In the genomic region with DNA sequence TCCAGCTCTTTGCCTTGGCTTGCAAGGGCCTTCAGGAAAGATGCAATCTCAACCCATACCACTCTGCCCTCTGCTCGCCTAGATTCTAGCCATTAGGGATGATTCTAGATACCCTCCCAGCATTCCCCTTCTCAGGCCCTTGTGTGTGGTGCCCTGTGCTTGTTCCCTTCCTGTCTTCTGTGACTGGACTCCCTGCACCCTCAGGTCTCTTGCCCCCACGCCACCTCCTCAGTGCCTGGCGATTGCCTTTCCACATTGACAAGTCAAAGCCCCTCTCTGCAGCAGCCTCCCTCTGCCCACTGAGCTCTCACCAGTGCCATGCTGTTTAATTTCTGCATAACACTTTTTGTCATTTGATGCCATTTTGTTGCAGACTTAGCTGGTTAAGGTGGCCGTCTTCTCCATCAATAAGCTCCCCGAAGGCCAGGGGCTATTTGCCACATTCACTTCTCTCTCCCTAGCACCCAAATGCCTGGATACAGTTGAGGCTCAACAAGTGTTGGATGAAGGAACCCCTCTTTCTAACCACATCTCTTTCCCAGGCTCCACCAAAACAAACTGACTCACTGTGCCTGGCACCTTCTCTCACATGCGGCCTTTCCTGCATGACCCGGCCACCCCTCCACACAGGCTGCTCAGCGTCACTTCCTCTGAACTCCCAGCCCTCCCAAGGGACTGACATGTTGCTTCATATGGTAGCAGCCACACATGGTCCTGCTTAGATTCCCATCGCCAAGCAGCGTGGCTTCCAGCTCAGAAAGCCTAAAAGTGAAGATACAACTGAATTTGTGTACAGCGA, we compare ENCODE assay signal across 11 cellular contexts. TPM values are rescaled to one million over a fixed set of nuclear protein-coding genes. Genes with fewer than 3 reads are reported as not detected.
DNase-seq lines count a peak whose midpoint lies in the region; ATAC-seq and TF ChIP-seq lines count a peak whose summit lies in the region.
"Had no signal": no experiment of that assay in that cellular context is flagged by ENCODE, and none has a peak within 500 bp of the region (broad histone marks: within the 10 kb centered on the region; RNA-seq: fewer than 3 reads in every experiment).

No MANE protein-coding gene starts in this region.

- intact Hi-C loops in activated CD4-positive, alpha-beta T cell treated with anti-CD3 and anti-CD28 coated beads, Interleukin-2, amount 10 ng/mL, durations not matched to agents 24 days and 14 days (cut with micrococcal nuclease) = loop anchor here (10.0 kb wide), 2 partner anchors 520 to 770 kb away; a partner anchor contains a TSS

- peaks cover 3% of the 10 kb centered on the region for H3K4me1 Mint-ChIP-seq in activated CD8-positive, alpha-beta memory T cell treated with anti-CD3 and anti-CD28 coated beads, Interleukin-2, amount 10 ng/mL, durations not matched to agents 7 days and 5 days
- H3K4me1 Mint-ChIP-seq in type B pancreatic cell (ENCODE audit: unreplicated experiment) = no peaks in the 10 kb centered on the region
- peaks cover 3% of the 10 kb centered on the region for H3K4me1 Mint-ChIP-seq in activated CD4-positive, alpha-beta T cell treated with anti-CD3 and anti-CD28 coated beads, Interleukin-2, amount 10 ng/mL, durations not matched to agents 24 days and 14 days

- H3K36me3 Mint-ChIP-seq in activated CD8-positive, alpha-beta memory T cell treated with anti-CD3 and anti-CD28 coated beads, Interleukin-2, amount 10 ng/mL, durations not matched to agents 7 days and 5 days = no peaks in the 10 kb centered on the region
- H3K36me3 Mint-ChIP-seq in type B pancreatic cell = no peaks in the 10 kb centered on the region
- H3K36me3 Mint-ChIP-seq in activated CD4-positive, alpha-beta T cell treated with anti-CD3 and anti-CD28 coated beads, Interleukin-2, amount 10 ng/mL, durations not matched to agents 24 days and 14 days (ENCODE audit: low read depth) = no peaks in the 10 kb centered on the region

- no peak for TF ChIP-seq CTCF in type B pancreatic cell (conservative IDR thresholded peaks at IDR 0.05)

- H3K27ac Mint-ChIP-seq in activated CD8-positive, alpha-beta memory T cell treated with anti-CD3 and anti-CD28 coated beads, Interleukin-2, amount 10 ng/mL, durations not matched to agents 7 days and 5 days = no peak overlapping the region
- no peak overlapping the region for H3K27ac Mint-ChIP-seq in type B pancreatic cell
- no peak overlapping the region for H3K27ac Mint-ChIP-seq in activated CD4-positive, alpha-beta T cell treated with anti-CD3 and anti-CD28 coated beads, Interleukin-2, amount 10 ng/mL, durations not matched to agents 24 days and 14 days

- ATAC-seq in activated CD8-positive, alpha-beta memory T cell treated with anti-CD3 and anti-CD28 coated beads, Interleukin-2, amount 10 ng/mL, durations not matched to agents 7 days and 5 days = no peak

- no peak overlapping the region for H3K4me3 Mint-ChIP-seq in activated CD8-positive, alpha-beta memory T cell treated with anti-CD3 and anti-CD28 coated beads, Interleukin-2, amount 10 ng/mL, durations not matched to agents 7 days and 5 days
- no peak overlapping the region for H3K4me3 Mint-ChIP-seq in type B pancreatic cell
- no peak overlapping the region for H3K4me3 Mint-ChIP-seq in activated CD4-positive, alpha-beta T cell treated with anti-CD3 and anti-CD28 coated beads, Interleukin-2, amount 10 ng/mL, durations not matched to agents 24 days and 14 days

- DNase-seq in activated CD8-positive, alpha-beta memory T cell treated with anti-CD3 and anti-CD28 coated beads, Interleukin-2, amount 10 ng/mL, durations not matched to agents 7 days and 5 days = peak; percentile 37
- no peak for DNase-seq in activated CD8-positive, alpha-beta memory T cell treated with anti-CD3 and anti-CD28 coated beads, Interleukin-2, amount 50 U/mL, for 48 hours
- DNase-seq in SK-N-DZ (ENCODE audit: low spot score) (peak; percentile 45), germinal center (ENCODE audit: low spot score) (peak; percentile 57), type B pancreatic cell (ENCODE audit: extremely low spot score, unreplicated experiment) (peak; percentile 62), AG08396 (ENCODE audit: low spot score) (no peak), NCI-H526 treated with DMSO at 0.1 percent for 48 hours (lab: John Stamatoyannopoulos, UW) (no peak)
- DNase-seq in activated CD4-positive, alpha-beta T cell treated with anti-CD3 and anti-CD28 coated beads, Interleukin-2, amount 10 ng/mL, durations not matched to agents 24 days and 14 days = no peak
- DNase-seq: kidney glomerular epithelial cell, NCI-H1105 treated with DMSO at 0.1 percent for 48 hours, retina had no signal

- peaks cover 8% of the 10 kb centered on the region for H3K27me3 Mint-ChIP-seq in activated CD8-positive, alpha-beta memory T cell treated with anti-CD3 and anti-CD28 coated beads, Interleukin-2, amount 10 ng/mL, durations not matched to agents 7 days and 5 days
- H3K27me3 Mint-ChIP-seq in type B pancreatic cell = peaks cover 2% of the 10 kb centered on the region
- H3K27me3 Mint-ChIP-seq in activated CD4-positive, alpha-beta T cell treated with anti-CD3 and anti-CD28 coated beads, Interleukin-2, amount 10 ng/mL, durations not matched to agents 24 days and 14 days = peaks cover 3% of the 10 kb centered on the region

- no peaks in the 10 kb centered on the region for H3K9me3 Mint-ChIP-seq in activated CD8-positive, alpha-beta memory T cell treated with anti-CD3 and anti-CD28 coated beads, Interleukin-2, amount 10 ng/mL, durations not matched to agents 7 days and 5 days (ENCODE audit: low read depth)
- H3K9me3 Mint-ChIP-seq in type B pancreatic cell = no peaks in the 10 kb centered on the region
- no peaks in the 10 kb centered on the region for H3K9me3 Mint-ChIP-seq in activated CD4-positive, alpha-beta T cell treated with anti-CD3 and anti-CD28 coated beads, Interleukin-2, amount 10 ng/mL, durations not matched to agents 24 days and 14 days

- CTCF ChIA-PET in activated CD8-positive, alpha-beta memory T cell treated with anti-CD3 and anti-CD28 coated beads, Interleukin-2, amount 10 ng/mL, durations not matched to agents 7 days and 5 days (lab: Charles Lee) = no interaction called here

RNA-seq across cellular contexts. Expression of a gene that starts 4.6 kb away (rescaled TPM):
- total RNA-seq in activated CD8-positive, alpha-beta memory T cell treated with anti-CD3 and anti-CD28 coated beads, Interleukin-2, amount 10 ng/mL, durations not matched to agents 7 days and 5 days = 10 to 100 TPM; 27.7 to 45.4 TPM
- 159 and 168 TPM in 2 replicates for polyA plus RNA-seq in SK-N-DZ (2014; cell fraction: cytosol; rRNA removed)
- polyA plus RNA-seq in SK-N-DZ (2014; cell fraction: nucleus; rRNA removed) = 91.9 and 94.3 TPM in 2 replicates
- 91.5 and 94.9 TPM in 2 replicates for total RNA-seq in type B pancreatic cell (ENCODE audit: low replicate concordance)
- total RNA-seq in activated CD4-positive, alpha-beta T cell treated with anti-CD3 and anti-CD28 coated beads, Interleukin-2, amount 10 ng/mL, durations not matched to agents 24 days and 14 days = 111 and 112 TPM in 2 replicates

Comparison
In these comparisons a context has a peak if more than half of its experiments do, and no peak if none do; other contexts are left out.
1. DNase-seq: peak in activated CD8-positive, alpha-beta memory T cell treated with anti-CD3 and anti-CD28 coated beads, Interleukin-2, amount 10 ng/mL, durations not matched to agents 7 days and 5 days (single experiment), SK-N-DZ (single experiment), germinal center (single experiment) and type B pancreatic cell (single experiment); none in activated CD8-positive, alpha-beta memory T cell treated with anti-CD3 and anti-CD28 coated beads, Interleukin-2, amount 50 U/mL, for 48 hours (single experiment), activated CD4-positive, alpha-beta T cell treated with anti-CD3 and anti-CD28 coated beads, Interleukin-2, amount 10 ng/mL, durations not matched to agents 24 days and 14 days (single experiment), AG08396 (single experiment) and NCI-H526 treated with DMSO at 0.1 percent for 48 hours (single experiment).